ENCODE assay signal across 26 cellular contexts in genomic region chr19:46497773-46498172, GRCh38. TPM values are rescaled to one million over a fixed set of nuclear protein-coding genes. Genes with fewer than 3 reads are reported as not detected.
"Had no signal": no experiment of that assay in that cellular context is flagged by ENCODE, and none has a peak within 500 bp of the region (broad histone marks: within the 10 kb centered on the region; RNA-seq: fewer than 3 reads in every experiment).

No MANE protein-coding gene starts in this region.

- H3K9me3 ChIP-seq: ascending aorta, heart right ventricle, left lung, right atrium auricular region, tibial nerve had no signal

- H3K9me3 Mint-ChIP-seq: activated CD4-positive, alpha-beta memory T cell treated with anti-CD3 and anti-CD28 coated beads for 36 hours; activated CD4-positive, alpha-beta T cell treated with anti-CD3 and anti-CD28 coated beads, Interleukin-2, amount 10 ng/mL, durations not matched to agents 24 days and 14 days; activated naive CD4-positive, alpha-beta T cell treated with anti-CD3 and anti-CD28 coated beads for 36 hours; activated naive CD8-positive, alpha-beta T cell treated with anti-CD3 and anti-CD28 coated beads for 36 hours; activated T-helper 1 cell treated with anti-CD3 and anti-CD28 coated beads, Interleukin-12 subunit alpha, Interleukin-12 subunit beta, Interleukin-2, Interleukin-4 antibody, amounts not matched to agents 30 ng/mL and 10 ng/mL and 1 ng/mL, durations not matched to agents 14 hours and 24 hours and 36 hours; effector memory CD8-positive, alpha-beta T cell had no signal

- H3K27ac ChIP-seq: ascending aorta, foreskin keratinocyte, heart right ventricle, left lung, right atrium auricular region, tibial nerve had no signal

- DNase-seq: activated CD4-positive, alpha-beta memory T cell treated with anti-CD3 and anti-CD28 coated beads for 36 hours; activated CD4-positive, alpha-beta T cell treated with anti-CD3 and anti-CD28 coated beads, Interleukin-2, amount 10 ng/mL, durations not matched to agents 24 days and 14 days; activated CD4-positive, CD25-positive, alpha-beta regulatory T cell treated with anti-CD3 and anti-CD28 coated beads, Interleukin-2, amount 50 U/mL, for 72 hours; activated CD8-positive, alpha-beta memory T cell treated with anti-CD3 and anti-CD28 coated beads, Interleukin-2, amount 50 U/mL, for 4 hours; activated effector memory CD4-positive, alpha-beta T cell treated with anti-CD3 and anti-CD28 coated beads, Interleukin-2, amount 50 U/mL, for 16 hours; activated naive CD4-positive, alpha-beta T cell treated with anti-CD3 and anti-CD28 coated beads for 36 hours; activated naive CD8-positive, alpha-beta T cell treated with anti-CD3 and anti-CD28 coated beads for 36 hours; activated T-cell treated with anti-CD3 and anti-CD28 coated beads, Interleukin-2, amount 50 U/mL, for 1 hour; caudate nucleus; cortex of kidney; effector memory CD8-positive, alpha-beta T cell; foreskin keratinocyte; heart right ventricle; nephron progenitor cell; nucleus accumbens; stimulated activated CD4-positive, alpha-beta T cell treated with anti-CD3 and anti-CD28 coated beads, Interleukin-15, amount 100 ng/mL, for 24 hours; stimulated activated naive CD4-positive, alpha-beta T cell; T-helper 17 cell; T1000 had no signal

- H3K36me3 ChIP-seq: ascending aorta, heart right ventricle, left lung, right atrium auricular region, tibial nerve had no signal

- H3K27me3 ChIP-seq: ascending aorta, right atrium auricular region had no signal

- H3K4me3 ChIP-seq: ascending aorta, heart right ventricle, left lung, lung, right atrium auricular region, tibial nerve had no signal

- ATAC-seq: effector memory CD8-positive, alpha-beta T cell; foreskin keratinocyte; heart right ventricle; left lung; T-helper 17 cell had no signal

- H3K4me3 Mint-ChIP-seq: activated CD4-positive, alpha-beta memory T cell treated with anti-CD3 and anti-CD28 coated beads for 36 hours; activated CD4-positive, alpha-beta T cell treated with anti-CD3 and anti-CD28 coated beads, Interleukin-2, amount 10 ng/mL, durations not matched to agents 24 days and 14 days; activated naive CD4-positive, alpha-beta T cell treated with anti-CD3 and anti-CD28 coated beads for 36 hours; activated naive CD8-positive, alpha-beta T cell treated with anti-CD3 and anti-CD28 coated beads for 36 hours; activated T-helper 1 cell treated with anti-CD3 and anti-CD28 coated beads, Interleukin-12 subunit alpha, Interleukin-12 subunit beta, Interleukin-2, Interleukin-4 antibody, amounts not matched to agents 30 ng/mL and 10 ng/mL and 1 ng/mL, durations not matched to agents 14 hours and 24 hours and 36 hours; effector memory CD8-positive, alpha-beta T cell; nephron progenitor cell; T-helper 17 cell had no signal

- H3K36me3 Mint-ChIP-seq: activated CD4-positive, alpha-beta memory T cell treated with anti-CD3 and anti-CD28 coated beads for 36 hours; activated naive CD8-positive, alpha-beta T cell treated with anti-CD3 and anti-CD28 coated beads for 36 hours had no signal

- H3K27ac Mint-ChIP-seq: activated CD4-positive, alpha-beta memory T cell treated with anti-CD3 and anti-CD28 coated beads for 36 hours; activated CD4-positive, alpha-beta T cell treated with anti-CD3 and anti-CD28 coated beads, Interleukin-2, amount 10 ng/mL, durations not matched to agents 24 days and 14 days; activated naive CD4-positive, alpha-beta T cell treated with anti-CD3 and anti-CD28 coated beads for 36 hours; activated naive CD8-positive, alpha-beta T cell treated with anti-CD3 and anti-CD28 coated beads for 36 hours; activated T-helper 1 cell treated with anti-CD3 and anti-CD28 coated beads, Interleukin-12 subunit alpha, Interleukin-12 subunit beta, Interleukin-2, Interleukin-4 antibody, amounts not matched to agents 30 ng/mL and 10 ng/mL and 1 ng/mL, durations not matched to agents 14 hours and 24 hours and 36 hours; effector memory CD8-positive, alpha-beta T cell; nephron progenitor cell; T-helper 17 cell had no signal

RNA-seq across cellular contexts. Expression of gene PNMA8B, which starts 2.1 kb away (rescaled TPM):
- total RNA-seq: activated CD4-positive, alpha-beta T cell treated with anti-CD3 and anti-CD28 coated beads, Interleukin-2, amount 10 ng/mL, durations not matched to agents 24 days and 14 days; activated T-helper 1 cell treated with anti-CD3 and anti-CD28 coated beads, Interleukin-12 subunit alpha, Interleukin-12 subunit beta, Interleukin-2, Interleukin-4 antibody, amounts not matched to agents 30 ng/mL and 10 ng/mL and 1 ng/mL, durations not matched to agents 14 hours and 24 hours and 36 hours had no signal
- polyA plus RNA-seq: endothelial cell of umbilical vein had no signal

RNA-seq across cellular contexts. Expression of gene PNMA8A, which starts 26.4 kb away (rescaled TPM):
- total RNA-seq: activated CD4-positive, alpha-beta T cell treated with anti-CD3 and anti-CD28 coated beads, Interleukin-2, amount 10 ng/mL, durations not matched to agents 24 days and 14 days; activated T-helper 1 cell treated with anti-CD3 and anti-CD28 coated beads, Interleukin-12 subunit alpha, Interleukin-12 subunit beta, Interleukin-2, Interleukin-4 antibody, amounts not matched to agents 30 ng/mL and 10 ng/mL and 1 ng/mL, durations not matched to agents 14 hours and 24 hours and 36 hours; T-helper 17 cell had no signal
